ENCODE assay signal across 8 cellular contexts in genomic region chr22:50202130-50202671, GRCh38. TPM values are rescaled to one million over a fixed set of nuclear protein-coding genes. Genes with fewer than 3 reads are reported as not detected.
A peak's percentile ranks its signal among the peaks of the same experiment; 100 is the strongest.
DNase-seq lines count a peak whose midpoint lies in the region; ATAC-seq lines count a peak whose summit lies in the region.

No MANE protein-coding gene starts in this region.

- H3K4me3 Mint-ChIP-seq in activated CD8-positive, alpha-beta T cell treated with anti-CD3 and anti-CD28 coated beads, Interleukin-2, amount 10 ng/mL, durations not matched to agents 7 days and 5 days = peak overlapping the region; percentile 82
- peak overlapping the region; percentile 78 to 86 (median 84) for H3K4me3 Mint-ChIP-seq in immature natural killer cell
- H3K4me3 Mint-ChIP-seq in stimulated activated memory B cell treated with anti-CD40 and anti-IgM and Interleukin-4, amounts not matched to agents 10 μg/mL and 1 μg/mL and 100 μg/mL, for 72 hours = peak overlapping the region; percentile 75

- peaks cover 35% of the 10 kb centered on the region for H3K36me3 Mint-ChIP-seq in activated CD8-positive, alpha-beta T cell treated with anti-CD3 and anti-CD28 coated beads, Interleukin-2, amount 10 ng/mL, durations not matched to agents 7 days and 5 days (ENCODE audit: low read depth)
- peaks cover 0 to 4% (median 3%) of the 10 kb centered on the region in 3 donors for H3K36me3 Mint-ChIP-seq in immature natural killer cell
- H3K36me3 Mint-ChIP-seq in stimulated activated memory B cell treated with anti-CD40 and anti-IgM and Interleukin-4, amounts not matched to agents 10 μg/mL and 1 μg/mL and 100 μg/mL, for 72 hours = peaks cover 33% of the 10 kb centered on the region

- H3K9me3 Mint-ChIP-seq in activated CD8-positive, alpha-beta T cell treated with anti-CD3 and anti-CD28 coated beads, Interleukin-2, amount 10 ng/mL, durations not matched to agents 7 days and 5 days (ENCODE audit: insufficient read depth) = no peaks in the 10 kb centered on the region
- H3K9me3 Mint-ChIP-seq in immature natural killer cell = no peaks in the 10 kb centered on the region
- no peaks in the 10 kb centered on the region for H3K9me3 Mint-ChIP-seq in stimulated activated memory B cell treated with anti-CD40 and anti-IgM and Interleukin-4, amounts not matched to agents 10 μg/mL and 1 μg/mL and 100 μg/mL, for 72 hours

- CTCF ChIA-PET in activated CD8-positive, alpha-beta T cell treated with anti-CD3 and anti-CD28 coated beads, Interleukin-2, amount 10 ng/mL, durations not matched to agents 7 days and 5 days (lab: Charles Lee) = interaction anchor here (1.4 kb wide), 1 partner anchor 9 kb away, joined by 4 read pairs; no protein-coding TSS in a partner anchor

- peaks cover 25% of the 10 kb centered on the region for H3K4me1 Mint-ChIP-seq in activated CD8-positive, alpha-beta T cell treated with anti-CD3 and anti-CD28 coated beads, Interleukin-2, amount 10 ng/mL, durations not matched to agents 7 days and 5 days (ENCODE audit: low read depth)
- peaks cover 23 to 30% of the 10 kb centered on the region in 2 donors for H3K4me1 Mint-ChIP-seq in immature natural killer cell
- H3K4me1 Mint-ChIP-seq in stimulated activated memory B cell treated with anti-CD40 and anti-IgM and Interleukin-4, amounts not matched to agents 10 μg/mL and 1 μg/mL and 100 μg/mL, for 72 hours = peaks cover 44% of the 10 kb centered on the region

- H3K27ac ChIP-seq in substantia nigra (ENCODE audit: low read depth, low read length, poor library complexity, severe bottlenecking) = no peak overlapping the region

- peak; percentile 49 for DNase-seq in NCI-H748 (lab: John Stamatoyannopoulos, UW; ENCODE audit: unreplicated experiment)
- no peak for DNase-seq in NCI-H748 treated with DMSO at 0.1 percent for 48 hours (lab: John Stamatoyannopoulos, UW)
- DNase-seq in activated CD8-positive, alpha-beta T cell treated with anti-CD3 and anti-CD28 coated beads, Interleukin-2, amount 10 ng/mL, durations not matched to agents 7 days and 5 days = no peak
- DNase-seq in immature natural killer cell = no peak
- no peak for DNase-seq in NCI-H2227 (lab: John Stamatoyannopoulos, UW; ENCODE audit: unreplicated experiment)
- DNase-seq in substantia nigra (lab: John Stamatoyannopoulos, UW) = no peak

- no peaks in the 10 kb centered on the region for H3K27me3 Mint-ChIP-seq in activated CD8-positive, alpha-beta T cell treated with anti-CD3 and anti-CD28 coated beads, Interleukin-2, amount 10 ng/mL, durations not matched to agents 7 days and 5 days (ENCODE audit: low read depth)
- H3K27me3 Mint-ChIP-seq in immature natural killer cell (ENCODE audit: low read depth in 3 of 3) = peaks cover 2 to 6% (median 2%) of the 10 kb centered on the region in 3 donors
- no peaks in the 10 kb centered on the region for H3K27me3 Mint-ChIP-seq in stimulated activated memory B cell treated with anti-CD40 and anti-IgM and Interleukin-4, amounts not matched to agents 10 μg/mL and 1 μg/mL and 100 μg/mL, for 72 hours

- peak overlapping the region; percentile 70 for H3K27ac Mint-ChIP-seq in activated CD8-positive, alpha-beta T cell treated with anti-CD3 and anti-CD28 coated beads, Interleukin-2, amount 10 ng/mL, durations not matched to agents 7 days and 5 days
- H3K27ac Mint-ChIP-seq in immature natural killer cell = peak overlapping the region; percentile 34 to 83 (median 64)
- H3K27ac Mint-ChIP-seq in stimulated activated memory B cell treated with anti-CD40 and anti-IgM and Interleukin-4, amounts not matched to agents 10 μg/mL and 1 μg/mL and 100 μg/mL, for 72 hours = no peak overlapping the region

- POLR2A ChIA-PET in activated CD8-positive, alpha-beta T cell treated with anti-CD3 and anti-CD28 coated beads, Interleukin-2, amount 10 ng/mL, durations not matched to agents 7 days and 5 days (lab: Charles Lee) = interaction anchor here (0.9 to 3.4 kb wide), 3 partner anchors 12 to 20 kb away, joined by 3 to 17 read pairs (median 3); no protein-coding TSS in a partner anchor

- ATAC-seq in activated CD8-positive, alpha-beta T cell treated with anti-CD3 and anti-CD28 coated beads, Interleukin-2, amount 10 ng/mL, durations not matched to agents 7 days and 5 days = no peak
- no peak for ATAC-seq in stimulated activated memory B cell treated with anti-CD40 and anti-IgM and Interleukin-4, amounts not matched to agents 10 μg/mL and 1 μg/mL and 100 μg/mL, for 72 hours
- ATAC-seq in GM21737 (IDR thresholded peaks at IDR 0.05; ENCODE audit: unreplicated experiment) = no peak

RNA-seq across cellular contexts. Expression of gene SELENOO, which starts 1.4 kb away (rescaled TPM):
- 10 to 100 TPM; 23.6 to 24.4 TPM for total RNA-seq in activated CD8-positive, alpha-beta T cell treated with anti-CD3 and anti-CD28 coated beads, Interleukin-2, amount 10 ng/mL, durations not matched to agents 7 days and 5 days
- polyA plus RNA-seq in immature natural killer cell = 1 to 10 TPM; 2.6 to 5.7 (median 3.6) TPM

RNA-seq across cellular contexts. Expression of gene TRABD, which starts 16.5 kb away (rescaled TPM):
- 100 to 1,000 TPM; 115 to 129 TPM for total RNA-seq in activated CD8-positive, alpha-beta T cell treated with anti-CD3 and anti-CD28 coated beads, Interleukin-2, amount 10 ng/mL, durations not matched to agents 7 days and 5 days
- polyA plus RNA-seq in immature natural killer cell = 10 to 100 TPM; 33.2 to 63.5 (median 35.3) TPM

RNA-seq across cellular contexts. Expression of gene PANX2, which starts 31.7 kb away (rescaled TPM):
- under 1 TPM in 1 of 2 experiments, not detected in 1; 0.10 TPM for total RNA-seq in activated CD8-positive, alpha-beta T cell treated with anti-CD3 and anti-CD28 coated beads, Interleukin-2, amount 10 ng/mL, durations not matched to agents 7 days and 5 days
- under 1 TPM in 1 of 3 donors, not detected in 2; 0.07 TPM for polyA plus RNA-seq in immature natural killer cell

RNA-seq across cellular contexts. Expression of gene TUBGCP6, which starts 42.6 kb away (rescaled TPM):
- 10 to 100 TPM; 53.2 to 58.1 TPM for total RNA-seq in activated CD8-positive, alpha-beta T cell treated with anti-CD3 and anti-CD28 coated beads, Interleukin-2, amount 10 ng/mL, durations not matched to agents 7 days and 5 days
- 10 to 100 TPM in 2 of 3 donors, 1 to 10 TPM in 1; 5.2 to 18.0 (median 12.4) TPM for polyA plus RNA-seq in immature natural killer cell

RNA-seq across cellular contexts. Expression of gene HDAC10, which starts 48.9 kb away (rescaled TPM):
- 10 to 100 TPM; 71.4 to 75.9 TPM for total RNA-seq in activated CD8-positive, alpha-beta T cell treated with anti-CD3 and anti-CD28 coated beads, Interleukin-2, amount 10 ng/mL, durations not matched to agents 7 days and 5 days
- 10 to 100 TPM in 2 of 3 donors, 1 to 10 TPM in 1; 10.0 to 13.4 (median 11.2) TPM for polyA plus RNA-seq in immature natural killer cell
